In genomic region chr15:59764775-59765174, GRCh38 we compare ENCODE assay signal across 22 cellular contexts.
DNase-seq lines count a peak whose midpoint lies in the region; ATAC-seq and TF ChIP-seq lines count a peak whose summit lies in the region.
"Had no signal": no experiment of that assay in that cellular context is flagged by ENCODE, and none has a peak within 500 bp of the region (broad histone marks: within the 10 kb centered on the region; RNA-seq: fewer than 3 reads in every experiment).

No MANE protein-coding gene starts in this region.

- intact Hi-C loops in MCF 10A (cut with micrococcal nuclease) (no loop called here), breast epithelium (cut with DNase I; ENCODE audit: low total_unique reads) (no loop called here)

- H4K20me1 ChIP-seq in OCI-LY1 (ENCODE audit: insufficient read depth, low read length) = no peaks in the 10 kb centered on the region
- H4K20me1 ChIP-seq: BLaER1 treated with 17β-estradiol and CSF1 and Interleukin-3, amounts not matched to agents 10 nM and 100 nM had no signal

- no peak overlapping the region for H3K27ac ChIP-seq in breast epithelium
- no peak overlapping the region for H3K27ac ChIP-seq in OCI-LY1 (ENCODE audit: low read depth, low read length, poor library complexity, severe bottlenecking)
- H3K27ac ChIP-seq: 22Rv1; BLaER1 treated with 17β-estradiol and CSF1 and Interleukin-3, amounts not matched to agents 10 nM and 100 nM; psoas muscle; spleen; testis had no signal

- H2AFZ ChIP-seq in OCI-LY1 (ENCODE audit: low read length) = no peak overlapping the region

- no peaks in the 10 kb centered on the region for H3K9me2 ChIP-seq in OCI-LY1 (ENCODE audit: low read depth, low read length)

- POLR2A ChIA-PET in MCF 10A (lab: Yijun Ruan, JAX) = no interaction called here

- H3F3A ChIP-seq in OCI-LY1 (ENCODE audit: insufficient read depth, low read length) = no peaks in the 10 kb centered on the region

- H3K27me3 Mint-ChIP-seq in MCF 10A (ENCODE audit: insufficient read depth, unreplicated experiment) = no peaks in the 10 kb centered on the region
- H3K27me3 Mint-ChIP-seq in activated CD8-positive, alpha-beta memory T cell treated with anti-CD3 and anti-CD28 coated beads, Interleukin-2, amount 10 ng/mL, durations not matched to agents 7 days and 5 days = peaks cover 13% of the 10 kb centered on the region

- DNase-seq in MCF 10A (ENCODE audit: unreplicated experiment) (peak; percentile 21), breast epithelium (ENCODE audit: low spot score in 2 of 2) (no peak), epithelial cell of proximal tubule (ENCODE audit: low read depth) (no peak), DMS114 treated with DMSO at 0.1 percent for 48 hours (lab: John Stamatoyannopoulos, UW; ENCODE audit: unreplicated experiment) (no peak), GM13976 (ENCODE audit: low spot score) (no peak), GM20000 (ENCODE audit: low spot score) (no peak)
- no peak for DNase-seq in activated CD8-positive, alpha-beta memory T cell treated with anti-CD3 and anti-CD28 coated beads, Interleukin-2, amount 10 ng/mL, durations not matched to agents 7 days and 5 days
- DNase-seq: activated CD4-positive, alpha-beta T cell treated with anti-CD3 and anti-CD28 coated beads, Interleukin-2, amount 50 U/mL, for 1 hour; activated gamma-delta T cell treated with Interleukin-2 at 50 U/mL for 16 hours; DMS 273 treated with DMSO at 0.1 percent for 48 hours; effector memory CD4-positive, alpha-beta T cell; MV-4-11; NCI-H2081 treated with DMSO at 0.1 percent for 48 hours; psoas muscle; RPMI8226; spleen; testis had no signal

- CTCF ChIA-PET in MCF 10A (lab: Yijun Ruan, JAX) = interaction anchor here (0.6 to 1.2 kb wide), 5 partner anchors 10 to 152 kb away, joined by 3 to 10 read pairs (median 4); no protein-coding TSS in a partner anchor
- CTCF ChIA-PET in activated CD8-positive, alpha-beta memory T cell treated with anti-CD3 and anti-CD28 coated beads, Interleukin-2, amount 10 ng/mL, durations not matched to agents 7 days and 5 days (lab: Charles Lee) = interaction anchor here (0.9 to 1.2 kb wide), 3 partner anchors 13 to 39 kb away, joined by 3 read pairs; no protein-coding TSS in a partner anchor

- H3K4me1 Mint-ChIP-seq in MCF 10A (ENCODE audit: insufficient read depth, unreplicated experiment) = no peaks in the 10 kb centered on the region
- peaks cover 2% of the 10 kb centered on the region for H3K4me1 Mint-ChIP-seq in activated CD8-positive, alpha-beta memory T cell treated with anti-CD3 and anti-CD28 coated beads, Interleukin-2, amount 10 ng/mL, durations not matched to agents 7 days and 5 days
- H3K4me1 Mint-ChIP-seq: nephron had no signal

- H3K9me3 ChIP-seq in breast epithelium (no peaks in the 10 kb centered on the region), OCI-LY1 (ENCODE audit: low read length) (no peaks in the 10 kb centered on the region)
- H3K9me3 ChIP-seq: BLaER1 treated with 17β-estradiol and CSF1 and Interleukin-3, amounts not matched to agents 10 nM and 100 nM; psoas muscle; spleen; testis had no signal

- no peaks in the 10 kb centered on the region for H3K36me3 Mint-ChIP-seq in MCF 10A (ENCODE audit: insufficient read depth, unreplicated experiment)
- H3K36me3 Mint-ChIP-seq in activated CD8-positive, alpha-beta memory T cell treated with anti-CD3 and anti-CD28 coated beads, Interleukin-2, amount 10 ng/mL, durations not matched to agents 7 days and 5 days = no peaks in the 10 kb centered on the region
- H3K36me3 Mint-ChIP-seq: IgD-negative memory B cell had no signal

- in situ Hi-C loops in GM13976 (cut with MboI; ENCODE audit: low sequenced_read_pairs, unreplicated experiment) = no loop called here

- H3K4me3 ChIP-seq in breast epithelium = no peak overlapping the region
- H3K4me3 ChIP-seq in OCI-LY1 (ENCODE audit: low read depth, low read length, poor library complexity, severe bottlenecking) = no peak overlapping the region
- H3K4me3 ChIP-seq in epithelial cell of proximal tubule (ENCODE audit: low read depth, low read length) = no peak overlapping the region
- H3K4me3 ChIP-seq: BLaER1 treated with 17β-estradiol and CSF1 and Interleukin-3, amounts not matched to agents 10 nM and 100 nM; psoas muscle; spleen; testis had no signal

- no peaks in the 10 kb centered on the region for H3K36me3 ChIP-seq in breast epithelium
- no peaks in the 10 kb centered on the region for H3K36me3 ChIP-seq in OCI-LY1 (ENCODE audit: insufficient read depth, low read length)
- H3K36me3 ChIP-seq: BLaER1 treated with 17β-estradiol and CSF1 and Interleukin-3, amounts not matched to agents 10 nM and 100 nM; spleen had no signal

- H3K4me1 ChIP-seq in breast epithelium (no peaks in the 10 kb centered on the region), OCI-LY1 (ENCODE audit: insufficient read depth, low read length, severe bottlenecking) (no peaks in the 10 kb centered on the region)
- H3K4me1 ChIP-seq: BLaER1 treated with 17β-estradiol and CSF1 and Interleukin-3, amounts not matched to agents 10 nM and 100 nM; psoas muscle; spleen; testis had no signal

- no peak overlapping the region for H3K4me3 Mint-ChIP-seq in MCF 10A (ENCODE audit: unreplicated experiment)
- H3K4me3 Mint-ChIP-seq in activated CD8-positive, alpha-beta memory T cell treated with anti-CD3 and anti-CD28 coated beads, Interleukin-2, amount 10 ng/mL, durations not matched to agents 7 days and 5 days = no peak overlapping the region
- H3K4me3 Mint-ChIP-seq: nephron had no signal

- TF ChIP-seq CTCF in MCF 10A (IDR thresholded peaks at IDR 0.05; ENCODE audit: unreplicated experiment) (no peak), breast epithelium (IDR thresholded peaks at IDR 0.05) (no peak), OCI-LY1 (IDR thresholded peaks at IDR 0.05; ENCODE audit: low read length) (peak; percentile 23; the same call in 1 of the 2 replicates), epithelial cell of proximal tubule (conservative IDR thresholded peaks at IDR 0.05; ENCODE audit: low read depth, low read length) (peak; percentile 8), GM13976 (IDR thresholded peaks at IDR 0.05; ENCODE audit: borderline replicate concordance, control extremely low read depth, extremely low read depth, insufficient read depth, missing control alignments) (no peak), GM20000 (IDR thresholded peaks at IDR 0.05; ENCODE audit: extremely low read depth, missing control alignments) (no peak)

- H3K9ac ChIP-seq in OCI-LY1 (ENCODE audit: low read length) = no peak overlapping the region
- H3K9ac ChIP-seq: BLaER1 treated with 17β-estradiol and CSF1 and Interleukin-3, amounts not matched to agents 10 nM and 100 nM had no signal

- H3K4me2 ChIP-seq in OCI-LY1 (ENCODE audit: low read length) = no peak overlapping the region
- H3K4me2 ChIP-seq: BLaER1 treated with 17β-estradiol and CSF1 and Interleukin-3, amounts not matched to agents 10 nM and 100 nM had no signal

- TF ChIP-seq POLR2A in breast epithelium (IDR thresholded peaks at IDR 0.05) = no peak

- BruUV-seq in MCF 10A (replicated peaks; lab: Mats Ljungman, UMichigan) = no TSS peak

- ATAC-seq in activated CD8-positive, alpha-beta memory T cell treated with anti-CD3 and anti-CD28 coated beads, Interleukin-2, amount 10 ng/mL, durations not matched to agents 7 days and 5 days = no peak
- ATAC-seq: psoas muscle had no signal

- H3K27me3 ChIP-seq in breast epithelium = peaks cover 0 to 3% of the 10 kb centered on the region in 2 donors
- no peaks in the 10 kb centered on the region for H3K27me3 ChIP-seq in OCI-LY1 (ENCODE audit: insufficient read depth, low read length)
- H3K27me3 ChIP-seq: BLaER1 treated with 17β-estradiol and CSF1 and Interleukin-3, amounts not matched to agents 10 nM and 100 nM; testis had no signal

- no peaks in the 10 kb centered on the region for H3K9me3 Mint-ChIP-seq in MCF 10A (ENCODE audit: unreplicated experiment)
- no peaks in the 10 kb centered on the region for H3K9me3 Mint-ChIP-seq in activated CD8-positive, alpha-beta memory T cell treated with anti-CD3 and anti-CD28 coated beads, Interleukin-2, amount 10 ng/mL, durations not matched to agents 7 days and 5 days (ENCODE audit: low read depth)
- H3K9me3 Mint-ChIP-seq: IgD-negative memory B cell, nephron had no signal

- H3K27ac Mint-ChIP-seq in MCF 10A (ENCODE audit: low read depth, unreplicated experiment) = no peak overlapping the region
- H3K27ac Mint-ChIP-seq in activated CD8-positive, alpha-beta memory T cell treated with anti-CD3 and anti-CD28 coated beads, Interleukin-2, amount 10 ng/mL, durations not matched to agents 7 days and 5 days = no peak overlapping the region
- H3K27ac Mint-ChIP-seq: IgD-negative memory B cell, nephron had no signal

- no peaks in the 10 kb centered on the region for H3K79me2 ChIP-seq in OCI-LY1 (ENCODE audit: insufficient read depth, low read length)

Comparison
In these comparisons a context has a peak if more than half of its experiments do, and no peak if none do; other contexts are left out.
1. CTCF ChIP-seq: peak in OCI-LY1 (single experiment) and epithelial cell of proximal tubule (single experiment); none in MCF 10A (single experiment), breast epithelium (0 of 3), GM13976 (single experiment) and GM20000 (single experiment).